Comparison of ENCODE assay signal across 20 cellular contexts in the genomic region with DNA sequence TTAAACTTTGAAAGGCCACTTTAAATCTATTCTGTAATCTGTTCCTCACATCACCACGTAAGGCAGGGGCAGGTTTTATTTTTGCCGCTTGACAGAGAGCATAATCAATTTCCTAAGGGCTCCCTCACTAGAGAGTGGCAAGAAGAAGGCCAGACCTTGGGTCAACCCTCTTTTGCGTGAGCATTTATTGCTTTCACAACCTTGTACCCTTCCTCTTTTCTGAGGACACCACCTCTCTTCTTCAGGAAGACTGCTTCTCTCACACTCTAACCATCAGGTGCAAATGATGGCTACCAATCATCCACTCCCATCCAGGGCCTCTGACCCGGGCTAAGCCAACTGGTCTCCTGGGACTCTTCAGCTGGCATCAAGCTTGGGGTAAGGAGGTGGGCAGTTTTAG.
"Had no signal": no experiment of that assay in that cellular context is flagged by ENCODE, and none has a peak within 500 bp of the region (broad histone marks: within the 10 kb centered on the region; RNA-seq: fewer than 3 reads in every experiment).

No MANE protein-coding gene starts in this region.

- H3K27me3 ChIP-seq: colonic mucosa, esophagus muscularis mucosa, ovary, tibial artery, uterus had no signal

- H3K4me3 ChIP-seq: colonic mucosa, esophagus muscularis mucosa, ovary, prostate gland, tibial artery, uterus had no signal

- DNase-seq: activated CD4-positive, alpha-beta T cell treated with anti-CD3 and anti-CD28 coated beads, Interleukin-2, amount 50 U/mL, for 4 hours; activated effector memory CD4-positive, alpha-beta T cell treated with Interleukin-2 at 50 U/mL for 16 hours; activated naive CD4-positive, alpha-beta T cell treated with anti-CD3 and anti-CD28 coated beads for 36 hours; activated naive CD8-positive, alpha-beta T cell treated with anti-CD3 and anti-CD28 coated beads, Interleukin-2, amount 10 ng/mL, durations not matched to agents 7 days and 5 days; activated T-cell treated with anti-CD3 and anti-CD28 coated beads, Interleukin-2, amount 50 U/mL, for 72 hours; amniotic stem cell; colonic mucosa; glutamatergic neuron; hippocampal formation; kidney glomerular epithelial cell; left ventricle myocardium superior; mammary epithelial cell; naive thymus-derived CD8-positive, alpha-beta T cell; ovary; stimulated activated CD4-positive, alpha-beta T cell treated with anti-CD3 and anti-CD28 coated beads, Interleukin-12 subunit alpha, Interleukin-12 subunit beta, amount 100 ng/mL, for 4 hours; stimulated activated naive CD8-positive, alpha-beta T cell treated with anti-CD3 and anti-CD28 coated beads, Interleukin-15, amount 100 ng/mL, for 72 hours; tibial artery; uterus had no signal

- H3K4me1 ChIP-seq: colonic mucosa, prostate gland, tibial artery, uterus had no signal

- H3K27ac ChIP-seq: colonic mucosa, esophagus muscularis mucosa, ovary, prostate gland, tibial artery, uterus had no signal

- H3K9me3 ChIP-seq: colonic mucosa, esophagus muscularis mucosa, ovary, prostate gland, tibial artery, uterus had no signal

- H3K36me3 ChIP-seq: colonic mucosa, esophagus muscularis mucosa, ovary, prostate gland, tibial artery, uterus had no signal
